Comparison of ENCODE assay signal across 25 cellular contexts in the genomic region with DNA sequence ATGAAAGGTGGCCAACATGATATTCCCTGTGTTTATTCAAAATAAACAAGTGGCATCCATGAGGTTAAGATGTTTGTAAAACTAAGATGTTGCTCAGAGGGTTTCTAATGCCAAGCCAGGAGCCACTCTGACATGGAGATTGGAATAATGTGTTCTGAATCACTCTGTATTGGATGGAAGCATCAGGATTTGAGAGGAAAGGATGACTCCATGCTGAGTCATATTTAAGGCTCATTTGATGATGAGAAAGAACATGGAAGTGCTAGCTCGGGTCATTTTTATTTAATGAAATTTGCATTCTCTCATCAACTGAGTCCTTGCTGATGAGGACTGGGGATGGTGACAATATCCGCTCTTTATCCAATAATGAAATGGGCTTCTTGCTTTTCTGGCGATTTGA. TPM values are rescaled to one million over a fixed set of nuclear protein-coding genes. Genes with fewer than 3 reads are reported as not detected.
DNase-seq lines count a peak whose midpoint lies in the region; ATAC-seq, FAIRE-seq and TF ChIP-seq lines count a peak whose summit lies in the region.
"Had no signal": no experiment of that assay in that cellular context is flagged by ENCODE, and none has a peak within 500 bp of the region (broad histone marks: within the 10 kb centered on the region; RNA-seq: fewer than 3 reads in every experiment).

No MANE protein-coding gene starts in this region.

- TF ChIP-seq CTCF in endothelial cell of umbilical vein (IDR thresholded peaks at IDR 0.05; ENCODE audit: extremely low read depth in 1 of 2, insufficient read depth in 1 of 2, low read depth in 1 of 2, low read length in 2 of 2) (no peak), right atrium auricular region (IDR thresholded peaks at IDR 0.05) (no peak)

- H3K4me3 ChIP-seq in endothelial cell of umbilical vein (replicated peaks in 1 of 3; ENCODE audit: insufficient read depth in 1 of 3, low read depth in 1 of 3, low read length in 3 of 3): no peak overlapping the region
- no peak overlapping the region for H3K4me3 ChIP-seq in right atrium auricular region
- H3K4me3 ChIP-seq: BLaER1, coronary artery, thoracic aorta had no signal

- dilution Hi-C loops in endothelial cell of umbilical vein (cut with MboI; ENCODE audit: extremely low pct_ligation_motif_present, low sequenced_read_pairs): no loop called here

- H3K9me3 ChIP-seq in endothelial cell of umbilical vein (replicated peaks; ENCODE audit: control insufficient read depth, insufficient read depth, low read length) (no peaks in the 10 kb centered on the region), right atrium auricular region (no peaks in the 10 kb centered on the region)
- H3K9me3 ChIP-seq: BLaER1, neutrophil, thoracic aorta had no signal

- H4K20me1 ChIP-seq in endothelial cell of umbilical vein (replicated peaks; ENCODE audit: control insufficient read depth, extremely low read depth, insufficient read depth, low read length): no peaks in the 10 kb centered on the region

- POLR2A ChIA-PET in endothelial cell of umbilical vein (lab: Charles Lee): interaction anchor here (0.5 kb wide), 1 partner anchor 33 kb away, joined by 5 read pairs; no protein-coding TSS in a partner anchor

- no peak overlapping the region for H3K9ac ChIP-seq in endothelial cell of umbilical vein (replicated peaks; ENCODE audit: extremely low read depth, insufficient read depth, low read length)
- H3K9ac ChIP-seq: BLaER1, KMS-11 had no signal

- no peaks in the 10 kb centered on the region for H3K36me3 Mint-ChIP-seq in stimulated activated effector memory CD8-positive, alpha-beta T cell treated with anti-CD3 and anti-CD28 coated beads, Interleukin-12 subunit alpha, Interleukin-12 subunit beta, amount 100 ng/mL, for 72 hours

- CTCF ChIA-PET in endothelial cell of umbilical vein (lab: Charles Lee): interaction anchor here (2.4 kb wide), 1 partner anchor 10 kb away, joined by 7 read pairs; no protein-coding TSS in a partner anchor

- no peak for TF ChIP-seq POLR2A in endothelial cell of umbilical vein (IDR thresholded peaks at IDR 0.05; ENCODE audit: low read depth, low read length)

- no peak for ATAC-seq in stimulated activated effector memory CD8-positive, alpha-beta T cell treated with anti-CD3 and anti-CD28 coated beads, Interleukin-12 subunit alpha, Interleukin-12 subunit beta, amount 100 ng/mL, for 72 hours
- ATAC-seq: activated CD4-positive, CD25-positive, alpha-beta regulatory T cell treated with anti-CD3 and anti-CD28 coated beads, Interleukin-2, amount 50 U/mL, for 24 hours had no signal

- no peaks in the 10 kb centered on the region for H3K9me1 ChIP-seq in endothelial cell of umbilical vein (replicated peaks; ENCODE audit: control insufficient read depth, extremely low read depth, insufficient read depth, low read length)

- DNase-seq in EL: peak; percentile 45
- DNase-seq in RKO (ENCODE audit: low spot score): peak; percentile 78
- peak; percentile 33 for DNase-seq in endothelial cell of umbilical vein (ENCODE audit: low read depth, low spot score)
- peak; percentile 50 for DNase-seq in non-pigmented ciliary epithelial cell (ENCODE audit: low read depth)
- DNase-seq in right atrium auricular region (ENCODE audit: low spot score): no peak
- no peak for DNase-seq in ureter (ENCODE audit: low spot score)
- DNase-seq in stimulated activated effector memory CD8-positive, alpha-beta T cell treated with anti-CD3 and anti-CD28 coated beads, Interleukin-12 subunit alpha, Interleukin-12 subunit beta, amount 100 ng/mL, for 72 hours (ENCODE audit: low spot score in 2 of 2): no peak
- DNase-seq in activated effector memory CD4-positive, alpha-beta T cell treated with Interleukin-2 at 50 U/mL for 16 hours: no peak
- DNase-seq: activated gamma-delta T cell treated with Interleukin-2 at 50 U/mL for 16 hours; anterior cingulate cortex; DMS 273 treated with DMSO at 0.1 percent for 48 hours; erythroblast; NCI-H1417; NCI-H345; NK-92 treated with Interleukin-12 subunit alpha and Interleukin-12 subunit beta, amount 100 ng/mL, for 24 hours; SHP77 treated with DMSO at 0.1 percent for 48 hours; stimulated activated CD4-positive, alpha-beta T cell treated with anti-CD3 and anti-CD28 coated beads, Interleukin-4, amount 100 ng/mL, for 4 hours had no signal

- no peaks in the 10 kb centered on the region for H3K36me3 ChIP-seq in endothelial cell of umbilical vein (ENCODE audit: control insufficient read depth in 2 of 2, extremely low read depth in 1 of 2, insufficient read depth in 2 of 2, low read length in 2 of 2)
- H3K36me3 ChIP-seq in right atrium auricular region: no peaks in the 10 kb centered on the region
- H3K36me3 ChIP-seq: BLaER1, neutrophil, thoracic aorta had no signal

- H3K4me1 Mint-ChIP-seq in stimulated activated effector memory CD8-positive, alpha-beta T cell treated with anti-CD3 and anti-CD28 coated beads, Interleukin-12 subunit alpha, Interleukin-12 subunit beta, amount 100 ng/mL, for 72 hours: no peaks in the 10 kb centered on the region

- H3K4me2 ChIP-seq in endothelial cell of umbilical vein (ENCODE audit: insufficient read depth, low read length): no peak overlapping the region
- H3K4me2 ChIP-seq: BLaER1, KMS-11 had no signal

- no TSS peak for BruUV-seq in endothelial cell of umbilical vein (replicated peaks; lab: Mats Ljungman, UMichigan)

- H3K4me3 Mint-ChIP-seq in stimulated activated effector memory CD8-positive, alpha-beta T cell treated with anti-CD3 and anti-CD28 coated beads, Interleukin-12 subunit alpha, Interleukin-12 subunit beta, amount 100 ng/mL, for 72 hours: no peak overlapping the region

- no peaks in the 10 kb centered on the region for H3K79me2 ChIP-seq in endothelial cell of umbilical vein (ENCODE audit: control insufficient read depth, insufficient read depth, low read length)

- H2AFZ ChIP-seq in endothelial cell of umbilical vein (ENCODE audit: low read depth, low read length): no peak overlapping the region

- H3K27ac ChIP-seq in endothelial cell of umbilical vein (ENCODE audit: insufficient read depth, low read depth, low read length) (no peak overlapping the region), right atrium auricular region (no peak overlapping the region)
- H3K27ac ChIP-seq: BLaER1, coronary artery, KMS-11, neutrophil, thoracic aorta had no signal

- intact Hi-C loops in endothelial cell of umbilical vein (cut with micrococcal nuclease): no loop called here

- FAIRE-seq in endothelial cell of umbilical vein (lab: Jason Lieb, UNC): peak; percentile 69
- FAIRE-seq: GM19239 had no signal

- peaks cover 15 to 16% of the 10 kb centered on the region in 2 experiments for H3K27me3 ChIP-seq in endothelial cell of umbilical vein (ENCODE audit: control insufficient read depth in 2 of 2, insufficient read depth in 2 of 2, low read length in 2 of 2)
- no peaks in the 10 kb centered on the region for H3K27me3 ChIP-seq in right atrium auricular region

- no peak overlapping the region for H3K27ac Mint-ChIP-seq in stimulated activated effector memory CD8-positive, alpha-beta T cell treated with anti-CD3 and anti-CD28 coated beads, Interleukin-12 subunit alpha, Interleukin-12 subunit beta, amount 100 ng/mL, for 72 hours

- H3K4me1 ChIP-seq in endothelial cell of umbilical vein (ENCODE audit: control insufficient read depth, extremely low read depth, insufficient read depth, low read length): no peaks in the 10 kb centered on the region
- peaks cover 0 to 3% of the 10 kb centered on the region in 2 donors for H3K4me1 ChIP-seq in right atrium auricular region

- H3K9me3 Mint-ChIP-seq in stimulated activated effector memory CD8-positive, alpha-beta T cell treated with anti-CD3 and anti-CD28 coated beads, Interleukin-12 subunit alpha, Interleukin-12 subunit beta, amount 100 ng/mL, for 72 hours: no peaks in the 10 kb centered on the region

TF ChIP-seq in endothelial cell of umbilical vein, 7 proteins besides CTCF, POLR2A, EP300 and RAD21:
- TF ChIP-seq FOS (IDR thresholded peaks at IDR 0.05; ENCODE audit: borderline replicate concordance, insufficient read depth, low read length) (peak; percentile 95), MYC (IDR thresholded peaks at IDR 0.05; ENCODE audit: low read depth, low read length) (no peak), EZH2 (IDR thresholded peaks at IDR 0.05; ENCODE audit: borderline replicate concordance, low read depth, low read length, severe bottlenecking) (no peak), JUN (IDR thresholded peaks at IDR 0.05; ENCODE audit: borderline replicate concordance, insufficient read depth, insufficient read length, low read depth) (peak; percentile 78)

RNA-seq across cellular contexts. Expression of gene VAT1L, which starts 6.2 kb away (rescaled TPM):
- 1.5 and 2.1 TPM in 2 replicates for total RNA-seq in endothelial cell of umbilical vein
- 0.46 and 0.56 TPM in 2 replicates for polyA plus RNA-seq in endothelial cell of umbilical vein
- 0.97 and 1.0 TPM in 2 replicates for polyA plus RNA-seq in endothelial cell of umbilical vein (2011; cell fraction: cytosol; rRNA removed)
- 0.52 and 0.65 TPM in 2 replicates for polyA plus RNA-seq in endothelial cell of umbilical vein (2011; cell fraction: nucleus; rRNA removed)
- 0.25 and 0.58 TPM in 2 replicates for polyA plus RNA-seq in endothelial cell of umbilical vein (2012)
- 1.2 and 1.8 TPM in 2 replicates for polyA minus RNA-seq in endothelial cell of umbilical vein
- polyA minus RNA-seq in endothelial cell of umbilical vein (2011; cell fraction: cytosol; rRNA and poly(A)+ RNA removed): not detected
- polyA minus RNA-seq in endothelial cell of umbilical vein (2011; cell fraction: nucleus; rRNA and poly(A)+ RNA removed): 0.34 and 0.48 TPM in 2 replicates
- total RNA-seq in right atrium auricular region: 10 to 100 TPM; 10.3 to 20.6 TPM
- total RNA-seq in ureter: 0.65 TPM
- total RNA-seq: T-helper 2 cell treated with Interferon-gamma antibody and Interleukin-4, amounts not matched to agents 100 ng/mL and 5 ng/mL, for 36 hours had no signal

Comparison
In these comparisons a context has a peak if more than half of its experiments do, and no peak if none do; other contexts are left out.
1. DNase-seq: peak in EL (single experiment), RKO (single experiment), endothelial cell of umbilical vein (single experiment) and non-pigmented ciliary epithelial cell (single experiment); none in right atrium auricular region (single experiment), ureter (single experiment), stimulated activated effector memory CD8-positive, alpha-beta T cell treated with anti-CD3 and anti-CD28 coated beads, Interleukin-12 subunit alpha, Interleukin-12 subunit beta, amount 100 ng/mL, for 72 hours (0 of 2) and activated effector memory CD4-positive, alpha-beta T cell treated with Interleukin-2 at 50 U/mL for 16 hours (single experiment).